Comparison of ENCODE assay signal across 8 cellular contexts in genomic region chr18:21444465-21445023, GRCh38.
DNase-seq lines count a peak whose midpoint lies in the region; ATAC-seq and TF ChIP-seq lines count a peak whose summit lies in the region.

No MANE protein-coding gene starts in this region.

- H3K4me3 Mint-ChIP-seq in osteocyte (ENCODE audit: unreplicated experiment), result no peak overlapping the region
- H3K4me3 Mint-ChIP-seq in CD4-positive, alpha-beta T cell, result no peak overlapping the region

- peaks cover 3% of the 10 kb centered on the region for H3K27me3 ChIP-seq in CD4-positive, alpha-beta T cell (ENCODE audit: control insufficient read depth, insufficient read depth, low read length)

- no peak overlapping the region for H3K27ac ChIP-seq in RWPE1
- no peak overlapping the region for H3K27ac ChIP-seq in CD4-positive, alpha-beta T cell (ENCODE audit: low read depth, low read length)

- H3K4me1 Mint-ChIP-seq in osteocyte (ENCODE audit: unreplicated experiment), result no peaks in the 10 kb centered on the region
- H3K4me1 Mint-ChIP-seq in CD4-positive, alpha-beta T cell (ENCODE audit: low read depth), result no peaks in the 10 kb centered on the region

- peaks cover 54% of the 10 kb centered on the region for H3K27me3 Mint-ChIP-seq in osteocyte (ENCODE audit: unreplicated experiment)
- H3K27me3 Mint-ChIP-seq in CD4-positive, alpha-beta T cell, result peaks cover 43% of the 10 kb centered on the region

- no peak overlapping the region for H3K27ac Mint-ChIP-seq in osteocyte (ENCODE audit: unreplicated experiment)
- H3K27ac Mint-ChIP-seq in CD4-positive, alpha-beta T cell, result no peak overlapping the region

- ATAC-seq in HG03342 (IDR thresholded peaks at IDR 0.05; ENCODE audit: unreplicated experiment), result no peak
- no peak for ATAC-seq in CD4-positive, alpha-beta T cell (ENCODE audit: poor library complexity)

- POLR2A ChIA-PET in RWPE1 (lab: Yijun Ruan, JAX; ENCODE audit: low non-redundant PET), result no interaction called here
- POLR2A ChIA-PET in CD4-positive, alpha-beta T cell (lab: Charles Lee), result no interaction called here

- H3K9me3 Mint-ChIP-seq in osteocyte (ENCODE audit: unreplicated experiment), result no peaks in the 10 kb centered on the region
- H3K9me3 Mint-ChIP-seq in CD4-positive, alpha-beta T cell, result no peaks in the 10 kb centered on the region

- H3K9me3 ChIP-seq in CD4-positive, alpha-beta T cell (ENCODE audit: control insufficient read depth, low read length), result no peaks in the 10 kb centered on the region

- no peaks in the 10 kb centered on the region for H3K36me3 Mint-ChIP-seq in osteocyte (ENCODE audit: unreplicated experiment)
- H3K36me3 Mint-ChIP-seq in CD4-positive, alpha-beta T cell (ENCODE audit: low read depth), result no peaks in the 10 kb centered on the region

- intact Hi-C loops in CD4-positive, alpha-beta T cell (cut with DNase I, micrococcal nuclease), result no loop called here

- DNase-seq in EH (ENCODE audit: low read depth) (peak; percentile 69), HS-5 (ENCODE audit: low read depth) (peak; percentile 25), RWPE1 (ENCODE audit: low spot score) (peak; percentile 55), fibroblast of peridontal ligament (ENCODE audit: extremely low read depth) (peak; percentile 75), osteocyte (ENCODE audit: extremely low spot score, unreplicated experiment) (no peak)
- DNase-seq in effector CD4-positive, alpha-beta T cell, result no peak
- no peak for DNase-seq in CD4-positive, alpha-beta T cell

- CTCF ChIA-PET in RWPE1 (lab: Yijun Ruan, JAX), result interaction anchor here (0.6 to 2.6 kb wide), 12 partner anchors 18 to 480 kb away, joined by 3 to 24 read pairs (median 3); no protein-coding TSS in a partner anchor
- CTCF ChIA-PET in CD4-positive, alpha-beta T cell (lab: Charles Lee), result interaction anchor here (0.5 kb wide), 1 partner anchor 1015 kb away, joined by 3 read pairs; no protein-coding TSS in a partner anchor

- TF ChIP-seq CTCF in RWPE1 (conservative IDR thresholded peaks at IDR 0.05; ENCODE audit: low read depth) (peak; percentile 76), osteocyte (IDR thresholded peaks at IDR 0.05) (peak; percentile 81)
- TF ChIP-seq CTCF in CD4-positive, alpha-beta T cell (IDR thresholded peaks at IDR 0.05), result no peak

Comparison
In these comparisons a context has a peak if more than half of its experiments do, and no peak if none do; other contexts are left out.
1. DNase-seq: peak in EH (single experiment), HS-5 (single experiment), RWPE1 (single experiment) and fibroblast of peridontal ligament (single experiment); none in osteocyte (single experiment), effector CD4-positive, alpha-beta T cell (single experiment) and CD4-positive, alpha-beta T cell (0 of 10).